Comparison of ENCODE assay signal across 9 cellular contexts in genomic region chr18:61554117-61554776, GRCh38.
DNase-seq lines count a peak whose midpoint lies in the region; ATAC-seq and TF ChIP-seq lines count a peak whose summit lies in the region.
"Had no signal": no experiment of that assay in that cellular context is flagged by ENCODE, and none has a peak within 500 bp of the region (broad histone marks: within the 10 kb centered on the region; RNA-seq: fewer than 3 reads in every experiment).

No MANE protein-coding gene starts in this region.

- no peaks in the 10 kb centered on the region for H3K36me3 Mint-ChIP-seq in activated T-cell treated with anti-CD3 and anti-CD28 coated beads, Interleukin-2, amount 50 U/mL, for 72 hours (ENCODE audit: insufficient read depth in 2 of 2)
- H3K36me3 Mint-ChIP-seq in stimulated activated effector memory CD8-positive, alpha-beta T cell treated with anti-CD3 and anti-CD28 coated beads, Interleukin-12 subunit alpha, Interleukin-12 subunit beta, amount 100 ng/mL, for 72 hours = no peaks in the 10 kb centered on the region

- intact Hi-C loops in left ventricle myocardium inferior (cut with micrococcal nuclease) = no loop called here

- H3K9me3 Mint-ChIP-seq in activated T-cell treated with anti-CD3 and anti-CD28 coated beads, Interleukin-2, amount 50 U/mL, for 72 hours = no peaks in the 10 kb centered on the region
- H3K9me3 Mint-ChIP-seq in stimulated activated effector memory CD8-positive, alpha-beta T cell treated with anti-CD3 and anti-CD28 coated beads, Interleukin-12 subunit alpha, Interleukin-12 subunit beta, amount 100 ng/mL, for 72 hours = no peaks in the 10 kb centered on the region

- H3K4me1 Mint-ChIP-seq in activated T-cell treated with anti-CD3 and anti-CD28 coated beads, Interleukin-2, amount 50 U/mL, for 72 hours (ENCODE audit: low read depth) = peaks cover 5% of the 10 kb centered on the region
- H3K4me1 Mint-ChIP-seq in stimulated activated effector memory CD8-positive, alpha-beta T cell treated with anti-CD3 and anti-CD28 coated beads, Interleukin-12 subunit alpha, Interleukin-12 subunit beta, amount 100 ng/mL, for 72 hours = no peaks in the 10 kb centered on the region

- TF ChIP-seq CTCF in left ventricle myocardium inferior (IDR thresholded peaks at IDR 0.05; ENCODE audit: borderline replicate concordance) (no peak), GM10266 (IDR thresholded peaks at IDR 0.05; ENCODE audit: control insufficient read depth, insufficient read depth, low read depth, missing control alignments) (no peak)

- peaks cover 3% of the 10 kb centered on the region for H3K4me1 ChIP-seq in left ventricle myocardium inferior
- H3K4me1 ChIP-seq: ascending aorta had no signal

- peak overlapping the region; percentile 80 for H3K27ac Mint-ChIP-seq in activated T-cell treated with anti-CD3 and anti-CD28 coated beads, Interleukin-2, amount 50 U/mL, for 72 hours
- H3K27ac Mint-ChIP-seq in stimulated activated effector memory CD8-positive, alpha-beta T cell treated with anti-CD3 and anti-CD28 coated beads, Interleukin-12 subunit alpha, Interleukin-12 subunit beta, amount 100 ng/mL, for 72 hours = peak overlapping the region; percentile 58

- peaks cover 29% of the 10 kb centered on the region for H3K27me3 Mint-ChIP-seq in activated T-cell treated with anti-CD3 and anti-CD28 coated beads, Interleukin-2, amount 50 U/mL, for 72 hours (ENCODE audit: low read depth)

- H3K27ac ChIP-seq in left ventricle myocardium inferior (replicated peaks) (no peak overlapping the region), substantia nigra (ENCODE audit: low read depth, low read length, poor library complexity, severe bottlenecking) (no peak overlapping the region)
- H3K27ac ChIP-seq: ascending aorta had no signal

- peak overlapping the region; percentile 85 to 86 for H3K4me3 Mint-ChIP-seq in activated T-cell treated with anti-CD3 and anti-CD28 coated beads, Interleukin-2, amount 50 U/mL, for 72 hours
- H3K4me3 Mint-ChIP-seq in stimulated activated effector memory CD8-positive, alpha-beta T cell treated with anti-CD3 and anti-CD28 coated beads, Interleukin-12 subunit alpha, Interleukin-12 subunit beta, amount 100 ng/mL, for 72 hours = peak overlapping the region; percentile 60

- H3K4me3 ChIP-seq in left ventricle myocardium inferior = peak overlapping the region; percentile 48

- ATAC-seq in activated T-cell treated with anti-CD3 and anti-CD28 coated beads, Interleukin-2, amount 50 U/mL, for 72 hours (replicated peaks in 1 of 2) = peak; percentile 69 to 73
- peak; percentile 73 for ATAC-seq in stimulated activated effector memory CD8-positive, alpha-beta T cell treated with anti-CD3 and anti-CD28 coated beads, Interleukin-12 subunit alpha, Interleukin-12 subunit beta, amount 100 ng/mL, for 72 hours

- no peaks in the 10 kb centered on the region for H3K27me3 ChIP-seq in left ventricle myocardium inferior (ENCODE audit: low read depth)
- H3K27me3 ChIP-seq: ascending aorta had no signal

- peaks cover 4% of the 10 kb centered on the region for H3K9me3 ChIP-seq in left ventricle myocardium inferior (replicated peaks)
- H3K9me3 ChIP-seq: ascending aorta had no signal

- no peaks in the 10 kb centered on the region for H3K36me3 ChIP-seq in left ventricle myocardium inferior
- H3K36me3 ChIP-seq: ascending aorta had no signal

- peak; percentile 72 for DNase-seq in NCI-H510A (lab: John Stamatoyannopoulos, UW)
- peak; percentile 47 to 55 for DNase-seq in activated T-cell treated with anti-CD3 and anti-CD28 coated beads, Interleukin-2, amount 50 U/mL, for 72 hours
- no peak for DNase-seq in left ventricle myocardium inferior
- peak; percentile 3 to 55 for DNase-seq in stimulated activated effector memory CD8-positive, alpha-beta T cell treated with anti-CD3 and anti-CD28 coated beads, Interleukin-12 subunit alpha, Interleukin-12 subunit beta, amount 100 ng/mL, for 72 hours (ENCODE audit: low spot score in 2 of 2)
- no peak for DNase-seq in T-helper 9 cell
- no peak for DNase-seq in EL
- DNase-seq in GM10266 (ENCODE audit: extremely low spot score) = no peak
- DNase-seq in substantia nigra (lab: John Stamatoyannopoulos, UW) = no peak

Comparison
In these comparisons a context has a peak if more than half of its experiments do, and no peak if none do; other contexts are left out.
1. DNase-seq: peak in NCI-H510A (single experiment), activated T-cell treated with anti-CD3 and anti-CD28 coated beads, Interleukin-2, amount 50 U/mL, for 72 hours (2 of 2) and stimulated activated effector memory CD8-positive, alpha-beta T cell treated with anti-CD3 and anti-CD28 coated beads, Interleukin-12 subunit alpha, Interleukin-12 subunit beta, amount 100 ng/mL, for 72 hours (2 of 2); none in left ventricle myocardium inferior (single experiment), T-helper 9 cell (single experiment), EL (single experiment), GM10266 (single experiment) and substantia nigra (0 of 49).